1 cellular context compared by ENCODE assay signal in genomic region chr7:2307690-2308107, GRCh38.
TF ChIP-seq lines count a peak whose summit lies in the region.

No MANE protein-coding gene starts in this region.

TF ChIP-seq in GM12878, 131 proteins besides CTCF, POLR2A, EP300 and RAD21 (continued from another document and continues in another):
- TF ChIP-seq ZZZ3 (IDR thresholded peaks at IDR 0.05; ENCODE audit: control insufficient read depth, insufficient read length, low read depth): no peak
- no peak for TF ChIP-seq IRF5 (IDR thresholded peaks at IDR 0.05; ENCODE audit: borderline replicate concordance)
- no peak for TF ChIP-seq YBX1 (IDR thresholded peaks at IDR 0.05)
- no peak for TF ChIP-seq KLF5 (IDR thresholded peaks at IDR 0.05; ENCODE audit: partially characterized antibody)
- TF ChIP-seq MYB (IDR thresholded peaks at IDR 0.05; ENCODE audit: borderline replicate concordance, low read depth, low read length): 0 out of 2 replicates have a peak, but pooled peaks have one; percentile 50
- no peak for TF ChIP-seq EZH2 (IDR thresholded peaks at IDR 0.05; ENCODE audit: borderline replicate concordance, control insufficient read depth, low read depth, low read length)
- TF ChIP-seq EGR1 (IDR thresholded peaks at IDR 0.05; ENCODE audit: borderline replicate concordance in 1 of 2, low read depth in 2 of 2, low read length in 2 of 2): peak in 1 of 2 experiments; percentile 62; a peak in 2 of 3 replicates
- no peak for TF ChIP-seq SIX5 (IDR thresholded peaks at IDR 0.05; ENCODE audit: low read depth, low read length, severe bottlenecking)
- no peak for TF ChIP-seq NR2F1 (conservative IDR thresholded peaks at IDR 0.05)
- no peak for TF ChIP-seq CEBPZ (IDR thresholded peaks at IDR 0.05; ENCODE audit: low read depth, low read length)
- TF ChIP-seq CUX1 (IDR thresholded peaks at IDR 0.05; ENCODE audit: insufficient replicate concordance, low read depth, low read length): no peak
- TF ChIP-seq YY1 (IDR thresholded peaks at IDR 0.05; ENCODE audit: low read depth, low read length): no peak
- TF ChIP-seq ZBTB33 (IDR thresholded peaks at IDR 0.05): no peak
- no peak for TF ChIP-seq HDAC2 (IDR thresholded peaks at IDR 0.05)
- peak; percentile 35 for TF ChIP-seq ZNF687 (IDR thresholded peaks at IDR 0.05)
- no peak for TF ChIP-seq PRDM15 (CRISPR knock-in tag; IDR thresholded peaks at IDR 0.05)
- no peak for TF ChIP-seq E2F4 (IDR thresholded peaks at IDR 0.05; ENCODE audit: low read depth, low read length)
- TF ChIP-seq MEF2B (IDR thresholded peaks at IDR 0.05; ENCODE audit: partially characterized antibody, poor library complexity, severe bottlenecking): no peak
- no peak for TF ChIP-seq STAT1 (conservative IDR thresholded peaks at IDR 0.05)
- no peak; the same call in 1 of the 2 replicates for TF ChIP-seq RCOR1 (conservative IDR thresholded peaks at IDR 0.05; ENCODE audit: low read depth, low read length)
- no peak for TF ChIP-seq CHD4 (IDR thresholded peaks at IDR 0.05)
- TF ChIP-seq RAD51 (IDR thresholded peaks at IDR 0.05): peak; percentile 45; the same call in 1 of the 2 replicates
- no peak for TF ChIP-seq TBL1XR1 (IDR thresholded peaks at IDR 0.05; ENCODE audit: low read depth, low read length)
- TF ChIP-seq JUNB (IDR thresholded peaks at IDR 0.05): peak; percentile 41; the same call in 1 of the 2 replicates
- TF ChIP-seq FOXK2 (IDR thresholded peaks at IDR 0.05): no peak
- no peak for TF ChIP-seq ZNF622 (IDR thresholded peaks at IDR 0.05)
- no peak for TF ChIP-seq SMAD1 (IDR thresholded peaks at IDR 0.05; ENCODE audit: low read depth, partially characterized antibody)
- TF ChIP-seq ASH2L (IDR thresholded peaks at IDR 0.05; ENCODE audit: borderline replicate concordance, low read depth): no peak
- TF ChIP-seq DPF2 (IDR thresholded peaks at IDR 0.05): peak; percentile 89
- peak; percentile 68 for TF ChIP-seq BMI1 (IDR thresholded peaks at IDR 0.05; ENCODE audit: borderline replicate concordance)
- no peak for TF ChIP-seq BRCA1 (IDR thresholded peaks at IDR 0.05; ENCODE audit: low read depth, low read length)
- TF ChIP-seq NFXL1 (IDR thresholded peaks at IDR 0.05; ENCODE audit: borderline replicate concordance): no peak
- TF ChIP-seq CBX5 (IDR thresholded peaks at IDR 0.05; ENCODE audit: low read depth): no peak
- TF ChIP-seq ZNF207 (IDR thresholded peaks at IDR 0.05; ENCODE audit: borderline replicate concordance): no peak
- TF ChIP-seq SUZ12 (IDR thresholded peaks at IDR 0.05; ENCODE audit: unreplicated experiment): no peak
- peak; percentile 90 for TF ChIP-seq NBN (IDR thresholded peaks at IDR 0.05)
- no peak for TF ChIP-seq RBBP5 (conservative IDR thresholded peaks at IDR 0.05)
- TF ChIP-seq SMC3 (IDR thresholded peaks at IDR 0.05; ENCODE audit: borderline replicate concordance, low read length): no peak; the same call in 1 of the 2 replicates
- no peak for TF ChIP-seq BCL3 (IDR thresholded peaks at IDR 0.05; ENCODE audit: borderline replicate concordance, insufficient read depth, low read depth, low read length, poor library complexity, severe bottlenecking)
